ENCODE assay signal across 8 cellular contexts in the genomic region with DNA sequence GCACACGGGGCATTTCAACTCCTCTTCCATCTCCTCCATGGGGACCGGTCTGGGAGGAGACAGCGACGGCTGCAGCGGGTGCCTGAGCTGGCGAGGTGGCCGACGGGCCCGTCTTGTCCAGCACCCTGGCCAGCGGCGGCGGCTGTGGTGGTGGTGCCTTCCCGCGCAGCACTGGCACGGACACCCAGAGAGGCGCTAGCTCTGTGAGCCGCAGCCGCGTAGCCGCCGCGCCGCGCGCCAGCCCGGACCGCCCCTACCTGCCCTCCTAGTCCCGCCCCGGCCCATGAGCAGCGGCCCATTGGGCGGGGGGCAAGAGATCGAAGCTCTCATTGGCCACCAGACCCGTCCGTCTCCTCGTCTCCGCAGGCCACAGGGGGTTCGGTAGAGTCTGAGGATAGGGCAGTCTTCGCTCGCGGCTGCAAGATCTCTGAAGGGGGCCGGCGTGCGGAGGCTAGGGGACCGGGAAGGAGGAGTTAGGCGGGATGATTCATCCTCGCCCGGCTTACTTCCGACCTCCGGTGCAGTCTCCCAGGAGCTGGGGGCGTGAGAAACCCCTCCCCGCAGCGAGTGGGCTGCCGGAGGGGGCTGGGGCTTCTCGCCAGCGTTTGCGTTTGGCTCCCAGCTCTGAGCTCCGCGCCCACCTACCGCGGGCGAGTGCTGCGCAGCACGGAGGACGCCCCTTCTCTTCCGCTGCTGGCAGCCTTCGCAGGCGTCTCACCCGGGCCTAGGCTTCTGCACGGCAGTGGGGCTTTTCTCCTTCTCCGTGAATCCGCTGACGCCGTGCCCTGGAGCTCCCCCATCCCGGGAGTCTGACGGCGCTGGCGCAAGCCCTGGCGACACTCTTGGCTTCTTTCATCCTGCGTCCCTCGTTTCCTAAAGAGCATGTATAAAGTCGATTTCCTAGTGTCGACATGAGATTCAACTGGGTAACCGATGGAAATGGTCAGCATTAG. TPM values are rescaled to one million over a fixed set of nuclear protein-coding genes. Genes with fewer than 3 reads are reported as not detected.
DNase-seq lines count a peak whose midpoint lies in the region; ATAC-seq and TF ChIP-seq lines count a peak whose summit lies in the region.

TRIM9 (minus strand) TSS at position 205 of the 953 bp plus-strand sequence; CDS start at position 39, 166 bp downstream.

- peak; percentile 98 for ATAC-seq in GM21737 (IDR thresholded peaks at IDR 0.05; ENCODE audit: unreplicated experiment)

- H3K4me3 ChIP-seq in esophagus muscularis mucosa (peak within 1 kb of the TSS; percentile 58 to 82 (median 69)), mucosa of stomach (ENCODE audit: low read length) (peak within 1 kb of the TSS; percentile 67)

- H3K27me3 ChIP-seq in esophagus muscularis mucosa (peaks cover 16 to 42% (median 22%) of the 10 kb centered on the region in 4 donors), mucosa of stomach (ENCODE audit: control insufficient read depth, insufficient read depth, low read length) (peaks cover 47% of the 10 kb centered on the region)

- DNase-seq in DMS114 treated with DMSO at 0.1 percent for 48 hours (lab: John Stamatoyannopoulos, UW; ENCODE audit: unreplicated experiment) (peak; percentile 89), KBM-7 (peak; percentile 97), esophagus muscularis mucosa (ENCODE audit: extremely low spot score) (peak; percentile 96)
- peak; percentile 95 to 96 for DNase-seq in activated T-cell treated with anti-CD3 and anti-CD28 coated beads, Interleukin-2, amount 50 U/mL, for 48 hours
- peak; percentile 69 to 85 for DNase-seq in stimulated activated CD8-positive, alpha-beta memory T cell treated with anti-CD3 and anti-CD28 coated beads, Interleukin-4, amount 100 ng/mL, for 4 hours (ENCODE audit: low read depth in 2 of 2, low spot score in 1 of 2)

- no peak for TF ChIP-seq POLR2A in esophagus muscularis mucosa (IDR thresholded peaks at IDR 0.05; ENCODE audit: low read depth)

- intact Hi-C loops in esophagus muscularis mucosa (cut with DNase I), result loop anchor here (10.0 kb wide), 1 partner anchor 140 kb away; no protein-coding TSS in a partner anchor

- no peak for TF ChIP-seq EP300 in esophagus muscularis mucosa (IDR thresholded peaks at IDR 0.05)

- no peaks in the 10 kb centered on the region for H3K9me3 ChIP-seq in esophagus muscularis mucosa
- no peaks in the 10 kb centered on the region for H3K9me3 ChIP-seq in mucosa of stomach (ENCODE audit: control insufficient read depth, low read length)

- H3K36me3 ChIP-seq in esophagus muscularis mucosa (no peaks in the 10 kb centered on the region), mucosa of stomach (ENCODE audit: control insufficient read depth, insufficient read depth, low read length) (no peaks in the 10 kb centered on the region)

- peak within 1 kb of the TSS; percentile 59 for H3K9ac ChIP-seq in mucosa of stomach (ENCODE audit: low read length)

- no peak for TF ChIP-seq CTCF in esophagus muscularis mucosa (IDR thresholded peaks at IDR 0.05)

- H3K27ac ChIP-seq in esophagus muscularis mucosa (replicated peaks in 1 of 4), result peak within 1 kb of the TSS; percentile 55 to 77 (median 62)

- under 1% methylated on average over 17 of the region's 83 CpGs for WGBS in esophagus muscularis mucosa

- H3K4me1 ChIP-seq in esophagus muscularis mucosa (peaks cover 26 to 42% (median 33%) of the 10 kb centered on the region in 4 donors), mucosa of stomach (ENCODE audit: control insufficient read depth, insufficient read depth, low read length) (peaks cover 14% of the 10 kb centered on the region)

- in situ Hi-C loops in KBM-7 (cut with MboI; ENCODE audit: low pct_unique_long_range_greater_than_20kb, low sequenced_read_pairs), result no loop called here

TF ChIP-seq in PFSK-1, 5 proteins besides CTCF, POLR2A, EP300 and RAD21:
- TF ChIP-seq TAF1 (IDR thresholded peaks at IDR 0.05; ENCODE audit: borderline replicate concordance, insufficient read depth, low read length), result no peak
- TF ChIP-seq, protein P1, sequence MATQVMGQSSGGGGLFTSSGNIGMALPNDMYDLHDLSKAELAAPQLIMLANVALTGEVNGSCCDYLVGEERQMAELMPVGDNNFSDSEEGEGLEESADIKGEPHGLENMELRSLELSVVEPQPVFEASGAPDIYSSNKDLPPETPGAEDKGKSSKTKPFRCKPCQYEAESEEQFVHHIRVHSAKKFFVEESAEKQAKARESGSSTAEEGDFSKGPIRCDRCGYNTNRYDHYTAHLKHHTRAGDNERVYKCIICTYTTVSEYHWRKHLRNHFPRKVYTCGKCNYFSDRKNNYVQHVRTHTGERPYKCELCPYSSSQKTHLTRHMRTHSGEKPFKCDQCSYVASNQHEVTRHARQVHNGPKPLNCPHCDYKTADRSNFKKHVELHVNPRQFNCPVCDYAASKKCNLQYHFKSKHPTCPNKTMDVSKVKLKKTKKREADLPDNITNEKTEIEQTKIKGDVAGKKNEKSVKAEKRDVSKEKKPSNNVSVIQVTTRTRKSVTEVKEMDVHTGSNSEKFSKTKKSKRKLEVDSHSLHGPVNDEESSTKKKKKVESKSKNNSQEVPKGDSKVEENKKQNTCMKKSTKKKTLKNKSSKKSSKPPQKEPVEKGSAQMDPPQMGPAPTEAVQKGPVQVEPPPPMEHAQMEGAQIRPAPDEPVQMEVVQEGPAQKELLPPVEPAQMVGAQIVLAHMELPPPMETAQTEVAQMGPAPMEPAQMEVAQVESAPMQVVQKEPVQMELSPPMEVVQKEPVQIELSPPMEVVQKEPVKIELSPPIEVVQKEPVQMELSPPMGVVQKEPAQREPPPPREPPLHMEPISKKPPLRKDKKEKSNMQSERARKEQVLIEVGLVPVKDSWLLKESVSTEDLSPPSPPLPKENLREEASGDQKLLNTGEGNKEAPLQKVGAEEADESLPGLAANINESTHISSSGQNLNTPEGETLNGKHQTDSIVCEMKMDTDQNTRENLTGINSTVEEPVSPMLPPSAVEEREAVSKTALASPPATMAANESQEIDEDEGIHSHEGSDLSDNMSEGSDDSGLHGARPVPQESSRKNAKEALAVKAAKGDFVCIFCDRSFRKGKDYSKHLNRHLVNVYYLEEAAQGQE (IDR thresholded peaks at IDR 0.05; ENCODE audit: insufficient read depth in 1 of 2, low read depth in 2 of 2, low read length in 2 of 2), result peak; percentile 83 to 88
- TF ChIP-seq POLR2AphosphoS5 (IDR thresholded peaks at IDR 0.05; ENCODE audit: low read depth, low read length), result peak; percentile 44; the same call in 1 of the 2 replicates
- TF ChIP-seq SIN3A (IDR thresholded peaks at IDR 0.05; ENCODE audit: borderline replicate concordance, insufficient read depth, low read length), result no peak
- TF ChIP-seq FOXP2 (optimal IDR thresholded peaks at IDR 0.05; ENCODE audit: borderline replicate concordance, extremely low read depth, extremely low read length, insufficient read depth), result peak; percentile 3
TF ChIP-seq in PFSK-1: peak in this region for 3.

RNA-seq across cellular contexts. Expression of gene TRIM9, which starts in this region (rescaled TPM):
- polyA plus RNA-seq in PFSK-1 (2012; ENCODE audit: insufficient read length, low read depth), result 9.4 TPM
- total RNA-seq in esophagus muscularis mucosa, result 1 to 10 TPM in 1 of 4 donors, under 1 TPM in 3; 0.58 to 1.7 (median 0.76) TPM

Comparison
In these comparisons a context has a peak if more than half of its experiments do, and no peak if none do; other contexts are left out.
1. Peak in every context shown above with its lines: DNase-seq, ATAC-seq, H3K4me3 ChIP-seq and H3K27ac ChIP-seq.